Comparison of ENCODE assay signal across 8 cellular contexts in genomic region chr12:91355150-91356006, GRCh38.
DNase-seq lines count a peak whose midpoint lies in the region; ATAC-seq, FAIRE-seq and TF ChIP-seq lines count a peak whose summit lies in the region.

No MANE protein-coding gene starts in this region.

- TF ChIP-seq POLR2A in A549 (IDR thresholded peaks at IDR 0.05; ENCODE audit: low read length), result no peak

- no peaks in the 10 kb centered on the region for H3K27me3 ChIP-seq in keratinocyte (ENCODE audit: control insufficient read depth, extremely low read depth, insufficient read depth, low read length)

- POLR2A ChIA-PET in A549 (lab: Yijun Ruan, JAX), result no interaction called here

- no peaks in the 10 kb centered on the region for H3K4me1 ChIP-seq in A549
- H3K4me1 ChIP-seq in keratinocyte (ENCODE audit: control insufficient read depth, extremely low read depth, insufficient read depth, low read length), result no peaks in the 10 kb centered on the region

- H3K36me3 ChIP-seq in keratinocyte (ENCODE audit: control insufficient read depth in 2 of 2, extremely low read depth in 1 of 2, insufficient read depth in 2 of 2, low read length in 2 of 2), result no peaks in the 10 kb centered on the region

- in situ Hi-C loops in GM13976 (cut with MboI; ENCODE audit: low sequenced_read_pairs, unreplicated experiment), result no loop called here

- peak; percentile 95 to 99 for ATAC-seq in A549
- peak; percentile 77 for ATAC-seq in HG02763 (IDR thresholded peaks at IDR 0.05; ENCODE audit: unreplicated experiment)

- no peak overlapping the region for H3K9ac ChIP-seq in keratinocyte (ENCODE audit: control insufficient read depth, extremely low read depth, insufficient read depth, low read length)

- H3K27ac ChIP-seq in A549 (no peak overlapping the region), keratinocyte (ENCODE audit: control insufficient read depth, insufficient read depth, low read length) (no peak overlapping the region)

- CTCF ChIA-PET in A549 (lab: Yijun Ruan, JAX), result interaction anchor here (0.6 to 2.8 kb wide), 28 partner anchors 9 to 1227 kb away, joined by 3 to 18 read pairs (median 4); no protein-coding TSS in a partner anchor

- DNase-seq in A549 (ENCODE audit: low read depth in 1 of 2, low spot score in 1 of 2) (peak; percentile 50 to 71), GM13976 (ENCODE audit: low spot score) (peak; percentile 6), NCI-H1105 (lab: John Stamatoyannopoulos, UW) (peak; percentile 36), T1000 (lab: John Stamatoyannopoulos, UW) (peak; percentile 100), keratinocyte (ENCODE audit: low read depth, low spot score) (no peak)
- DNase-seq in central memory CD4-positive, alpha-beta T cell, result peak; percentile 8
- DNase-seq in stimulated activated CD4-positive, alpha-beta T cell treated with anti-CD3 and anti-CD28 coated beads, Interleukin-1b, Interleukin-23, amount 100 ng/mL, for 4 hours (ENCODE audit: low read depth in 2 of 2), result peak; percentile 8 to 12

- no peaks in the 10 kb centered on the region for H3K79me2 ChIP-seq in keratinocyte (ENCODE audit: control insufficient read depth, insufficient read depth, low read length)

- H2AFZ ChIP-seq in keratinocyte (ENCODE audit: control insufficient read depth, low read length), result no peak overlapping the region

- WGBS in A549 (ENCODE audit: missing lambda C conversion rate), result 13% methylated on average over 8 of the region's 8 CpGs

- no peak for TF ChIP-seq EP300 in A549 (IDR thresholded peaks at IDR 0.05)

- H3K9me1 ChIP-seq in keratinocyte (ENCODE audit: control insufficient read depth, extremely low read depth, insufficient read depth, low read length), result no peaks in the 10 kb centered on the region

- no peak overlapping the region for H3K4me3 ChIP-seq in A549
- H3K4me3 ChIP-seq in keratinocyte (ENCODE audit: control insufficient read depth in 2 of 3, extremely low read depth in 1 of 3, insufficient read depth in 2 of 3, low read depth in 1 of 3, low read length in 3 of 3), result no peak overlapping the region

- H3K4me2 ChIP-seq in A549 (no peak overlapping the region), keratinocyte (ENCODE audit: control insufficient read depth, extremely low read depth, insufficient read depth, low read depth, low read length) (no peak overlapping the region)

- no peaks in the 10 kb centered on the region for H3K9me3 ChIP-seq in A549
- H3K9me3 ChIP-seq in keratinocyte (ENCODE audit: control insufficient read depth, low read depth, low read length), result no peaks in the 10 kb centered on the region

- dilution Hi-C loops in keratinocyte (cut with MboI; ENCODE audit: extremely low pct_ligation_motif_present, low sequenced_read_pairs), result no loop called here

- TF ChIP-seq CTCF in A549 (IDR thresholded peaks at IDR 0.05) (peak; percentile 79), GM13976 (IDR thresholded peaks at IDR 0.05; ENCODE audit: borderline replicate concordance, control extremely low read depth, extremely low read depth, insufficient read depth, missing control alignments) (peak; percentile 61), keratinocyte (optimal IDR thresholded peaks at IDR 0.05 in 1 of 3, IDR thresholded peaks at IDR 0.05 in 1 of 3, conservative IDR thresholded peaks at IDR 0.05 in 1 of 3; ENCODE audit: extremely low read depth in 1 of 3, insufficient read depth in 2 of 3, low read length in 3 of 3) (peak; percentile 84 to 94 (median 86))

- peak; percentile 80 to 89 for TF ChIP-seq RAD21 in A549 (conservative IDR thresholded peaks at IDR 0.05 in 1 of 2, IDR thresholded peaks at IDR 0.05 in 1 of 2)

- no peaks in the 10 kb centered on the region for H4K20me1 ChIP-seq in keratinocyte (ENCODE audit: control insufficient read depth, extremely low read depth, insufficient read depth, low read length)

- peak; percentile 7 for FAIRE-seq in A549 (lab: Jason Lieb, UNC)
- peak; percentile 81 for FAIRE-seq in keratinocyte (lab: Jason Lieb, UNC)

TF ChIP-seq in A549, 52 proteins besides CTCF, POLR2A, EP300 and RAD21:
- TF ChIP-seq RARB (CRISPR knock-in tag; IDR thresholded peaks at IDR 0.05) (no peak), SMC3 (IDR thresholded peaks at IDR 0.05) (peak; percentile 76), FOSB (CRISPR knock-in tag; IDR thresholded peaks at IDR 0.05) (no peak), MAFK (IDR thresholded peaks at IDR 0.05; ENCODE audit: partially characterized antibody) (peak; percentile 99), REST (IDR thresholded peaks at IDR 0.05) (no peak)
